ENCODE assay signal across 7 cellular contexts in genomic region chr13:22403144-22403543, GRCh38.
"Had no signal": no experiment of that assay in that cellular context is flagged by ENCODE, and none has a peak within 500 bp of the region (broad histone marks: within the 10 kb centered on the region; RNA-seq: fewer than 3 reads in every experiment).

No MANE protein-coding gene starts in this region.

- H3K9ac ChIP-seq: KMS-11 had no signal

- H3K4me2 ChIP-seq: GM23338, KMS-11 had no signal

- H2AFZ ChIP-seq: GM23338 had no signal

- ATAC-seq: GM23338 had no signal

- H3K27me3 Mint-ChIP-seq: IgD-negative memory B cell had no signal

- H3K4me3 ChIP-seq: GM23338 had no signal

- H3K27ac Mint-ChIP-seq: GM23338, H9, HFFc6, IgD-negative memory B cell had no signal

- H3K4me1 Mint-ChIP-seq: IgD-negative memory B cell had no signal

- H3K27ac ChIP-seq: KMS-11 had no signal

- H3K4me3 Mint-ChIP-seq: GM23338, H9, HFFc6, IgD-negative memory B cell had no signal

- H3K36me3 Mint-ChIP-seq: IgD-negative memory B cell had no signal

- DNase-seq: H9, HCEC 1CT, HFFc6, KBM-7 had no signal

- H3K9me3 Mint-ChIP-seq: GM23338, H9 had no signal
